24 cellular contexts compared by ENCODE assay signal in the genomic region with DNA sequence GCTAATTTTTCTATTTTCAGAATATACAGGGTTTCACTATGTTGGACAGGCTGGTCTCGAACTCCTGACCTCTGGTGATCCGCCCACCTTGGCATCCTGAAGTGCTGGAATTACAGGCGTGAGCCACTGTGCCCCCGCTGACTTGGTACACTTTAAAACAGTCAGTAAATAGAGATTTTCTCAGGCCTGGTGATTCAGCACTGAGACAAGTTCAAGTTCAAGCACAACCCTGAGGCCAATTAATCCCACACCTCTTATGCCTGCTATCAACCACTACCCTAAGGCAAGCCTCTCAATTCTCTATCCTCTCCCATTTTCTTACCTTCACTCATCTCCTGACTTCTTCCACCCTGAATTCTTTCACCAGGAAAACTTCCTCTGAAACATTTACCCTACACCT. TPM values are rescaled to one million over a fixed set of nuclear protein-coding genes. Genes with fewer than 3 reads are reported as not detected.
"Had no signal": no experiment of that assay in that cellular context is flagged by ENCODE, and none has a peak within 500 bp of the region (broad histone marks: within the 10 kb centered on the region; RNA-seq: fewer than 3 reads in every experiment).

No MANE protein-coding gene starts in this region.

- H3K36me3 Mint-ChIP-seq: activated naive CD8-positive, alpha-beta T cell treated with anti-CD3 and anti-CD28 coated beads, Interleukin-2, amount 10 ng/mL, durations not matched to agents 7 days and 5 days; mesothelial cell of epicardium; natural killer cell; stimulated activated naive B cell treated with anti-CD40 and anti-IgM and Interleukin-4, amounts not matched to agents 10 μg/mL and 1 μg/mL and 100 μg/mL, for 72 hours had no signal

- H3K4me1 ChIP-seq: heart right ventricle, left lung, sigmoid colon, transverse colon had no signal

- H3K4me3 Mint-ChIP-seq: activated naive CD8-positive, alpha-beta T cell treated with anti-CD3 and anti-CD28 coated beads, Interleukin-2, amount 10 ng/mL, durations not matched to agents 7 days and 5 days; activated T-cell treated with anti-CD3 and anti-CD28 coated beads, Interleukin-2, amount 50 U/mL, for 4 hours; mesothelial cell of epicardium; natural killer cell; stimulated activated naive B cell treated with anti-CD40 and anti-IgM and Interleukin-4, amounts not matched to agents 10 μg/mL and 1 μg/mL and 100 μg/mL, for 72 hours had no signal

- H3K4me1 Mint-ChIP-seq: activated naive CD8-positive, alpha-beta T cell treated with anti-CD3 and anti-CD28 coated beads, Interleukin-2, amount 10 ng/mL, durations not matched to agents 7 days and 5 days; mesothelial cell of epicardium; natural killer cell; stimulated activated naive B cell treated with anti-CD40 and anti-IgM and Interleukin-4, amounts not matched to agents 10 μg/mL and 1 μg/mL and 100 μg/mL, for 72 hours had no signal

- H3K27ac Mint-ChIP-seq: activated naive CD8-positive, alpha-beta T cell treated with anti-CD3 and anti-CD28 coated beads, Interleukin-2, amount 10 ng/mL, durations not matched to agents 7 days and 5 days; mesothelial cell of epicardium; natural killer cell; stimulated activated naive B cell treated with anti-CD40 and anti-IgM and Interleukin-4, amounts not matched to agents 10 μg/mL and 1 μg/mL and 100 μg/mL, for 72 hours had no signal

- H3K27ac ChIP-seq: coronary artery, heart right ventricle, left lung, sigmoid colon, transverse colon, WERI-Rb-1 had no signal

- FAIRE-seq: TTC549, urothelium cell line had no signal

- H3K27me3 ChIP-seq: heart right ventricle, left lung, sigmoid colon, transverse colon had no signal

- H3K36me3 ChIP-seq: heart right ventricle, left lung, sigmoid colon, transverse colon, WERI-Rb-1 had no signal

- H3K9me3 Mint-ChIP-seq: activated naive CD8-positive, alpha-beta T cell treated with anti-CD3 and anti-CD28 coated beads, Interleukin-2, amount 10 ng/mL, durations not matched to agents 7 days and 5 days; stimulated activated naive B cell treated with anti-CD40 and anti-IgM and Interleukin-4, amounts not matched to agents 10 μg/mL and 1 μg/mL and 100 μg/mL, for 72 hours had no signal

- DNase-seq: activated CD4-positive, alpha-beta T cell treated with anti-CD3 and anti-CD28 coated beads for 1 hour; activated CD8-positive, alpha-beta memory T cell treated with anti-CD3 and anti-CD28 coated beads, Interleukin-2, amount 50 U/mL, for 48 hours; activated naive CD4-positive, alpha-beta T cell treated with Interleukin-2 at 50 U/mL for 16 hours; activated naive CD8-positive, alpha-beta T cell treated with anti-CD3 and anti-CD28 coated beads, Interleukin-2, amount 10 ng/mL, durations not matched to agents 7 days and 5 days; activated T-cell treated with anti-CD3 and anti-CD28 coated beads, Interleukin-2, amount 50 U/mL, for 4 hours; amniotic stem cell; cerebellar nuclear complex; heart right ventricle; left lung; natural killer cell; retina; sigmoid colon; stimulated activated CD4-positive, alpha-beta T cell treated with anti-CD3 and anti-CD28 coated beads, Interleukin-2, amount 100 ng/mL, for 48 hours; stimulated activated CD8-positive, alpha-beta memory T cell treated with anti-CD3 and anti-CD28 coated beads, Interleukin-4, amount 100 ng/mL, for 48 hours; stimulated activated naive B cell treated with anti-CD40 and anti-IgM and Interleukin-4, amounts not matched to agents 10 μg/mL and 1 μg/mL and 100 μg/mL, for 72 hours; transverse colon; WERI-Rb-1 had no signal

- H3K9me3 ChIP-seq: heart right ventricle, left lung, sigmoid colon, transverse colon had no signal

- H3K27me3 Mint-ChIP-seq: activated naive CD8-positive, alpha-beta T cell treated with anti-CD3 and anti-CD28 coated beads, Interleukin-2, amount 10 ng/mL, durations not matched to agents 7 days and 5 days; stimulated activated naive B cell treated with anti-CD40 and anti-IgM and Interleukin-4, amounts not matched to agents 10 μg/mL and 1 μg/mL and 100 μg/mL, for 72 hours had no signal

- ATAC-seq: activated T-cell treated with anti-CD3 and anti-CD28 coated beads, Interleukin-2, amount 50 U/mL, for 4 hours; heart right ventricle; left lung; natural killer cell; stimulated activated naive B cell treated with anti-CD40 and anti-IgM and Interleukin-4, amounts not matched to agents 10 μg/mL and 1 μg/mL and 100 μg/mL, for 72 hours had no signal

- H3K4me3 ChIP-seq: coronary artery, heart right ventricle, left lung, lung, sigmoid colon, transverse colon had no signal

RNA-seq across cellular contexts. Expression of a gene that starts 18.9 kb away (rescaled TPM):
- total RNA-seq: activated CD8-positive, alpha-beta memory T cell treated with anti-CD3 and anti-CD28 coated beads for 36 hours; activated naive CD8-positive, alpha-beta T cell treated with anti-CD3 and anti-CD28 coated beads, Interleukin-2, amount 10 ng/mL, durations not matched to agents 7 days and 5 days; activated T-cell treated with anti-CD3 and anti-CD28 coated beads, Interleukin-2, amount 50 U/mL, for 4 hours; kidney epithelial cell; natural killer cell had no signal
